In the genomic region with DNA sequence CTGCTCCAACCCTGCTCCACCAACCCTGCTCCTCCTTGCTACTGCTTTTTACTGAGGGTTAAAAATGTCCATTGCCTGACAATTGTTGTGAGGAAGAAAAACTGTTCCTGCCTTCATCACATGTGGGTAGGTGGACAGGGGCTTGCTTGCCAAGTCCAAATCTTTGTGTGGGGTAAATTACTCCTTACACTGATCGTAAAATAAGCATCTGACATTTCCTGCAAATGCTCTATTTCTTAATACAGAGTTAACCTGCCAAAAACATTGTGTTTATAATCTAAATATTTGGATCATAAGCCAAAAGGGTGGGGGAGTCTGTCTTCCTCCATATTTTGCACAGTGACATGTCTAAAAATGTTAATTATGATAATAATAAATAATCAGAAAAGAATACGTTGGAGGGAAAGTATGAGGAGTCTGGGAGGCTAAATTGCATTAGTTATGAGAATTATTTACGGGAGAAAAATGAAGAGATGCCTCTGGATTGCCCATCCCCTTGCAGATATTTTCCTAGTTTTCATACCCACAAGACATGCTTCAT, we compare ENCODE assay signal across 1 cellular context.
TF ChIP-seq lines count a peak whose summit lies in the region.

No MANE protein-coding gene starts in this region.

TF ChIP-seq in IMR-90, 13 proteins besides CTCF, POLR2A, EP300 and RAD21 (continued from another document):
- TF ChIP-seq MXI1 (IDR thresholded peaks at IDR 0.05; ENCODE audit: borderline replicate concordance, low read depth, low read length) = no peak
- TF ChIP-seq, protein P1, sequence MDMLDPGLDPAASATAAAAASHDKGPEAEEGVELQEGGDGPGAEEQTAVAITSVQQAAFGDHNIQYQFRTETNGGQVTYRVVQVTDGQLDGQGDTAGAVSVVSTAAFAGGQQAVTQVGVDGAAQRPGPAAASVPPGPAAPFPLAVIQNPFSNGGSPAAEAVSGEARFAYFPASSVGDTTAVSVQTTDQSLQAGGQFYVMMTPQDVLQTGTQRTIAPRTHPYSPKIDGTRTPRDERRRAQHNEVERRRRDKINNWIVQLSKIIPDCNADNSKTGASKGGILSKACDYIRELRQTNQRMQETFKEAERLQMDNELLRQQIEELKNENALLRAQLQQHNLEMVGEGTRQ (IDR thresholded peaks at IDR 0.05; ENCODE audit: low read depth, low read length) = no peak
- TF ChIP-seq RCOR1 (IDR thresholded peaks at IDR 0.05; ENCODE audit: insufficient replicate concordance, low read length) = no peak
